In genomic region chr4:138892483-138893386, GRCh38 we compare ENCODE assay signal across 10 cellular contexts.
DNase-seq lines count a peak whose midpoint lies in the region; ATAC-seq, FAIRE-seq and TF ChIP-seq lines count a peak whose summit lies in the region.
"Had no signal": no experiment of that assay in that cellular context is flagged by ENCODE, and none has a peak within 500 bp of the region (broad histone marks: within the 10 kb centered on the region; RNA-seq: fewer than 3 reads in every experiment).

No MANE protein-coding gene starts in this region.

- DNase-seq in GM03348 (ENCODE audit: low spot score) = peak; percentile 60
- DNase-seq in bronchial epithelial cell (ENCODE audit: low read depth) = peak; percentile 63
- no peak for DNase-seq in inferior parietal cortex (ENCODE audit: extremely low spot score)
- DNase-seq in upper lobe of right lung = no peak
- DNase-seq in NCI-H748 (lab: John Stamatoyannopoulos, UW; ENCODE audit: unreplicated experiment) = no peak
- no peak for DNase-seq in NOMO-1 treated with dmso at 0.1 percent for 144 hours (lab: John Stamatoyannopoulos, UW; ENCODE audit: unreplicated experiment)
- DNase-seq: NCI-H2227 treated with DMSO at 0.1 percent for 48 hours had no signal

- no peak for FAIRE-seq in bronchial epithelial cell (lab: Jason Lieb, UNC)

- H3K36me3 ChIP-seq in bronchial epithelial cell (ENCODE audit: control insufficient read depth, insufficient read depth, low read length) (no peaks in the 10 kb centered on the region), upper lobe of right lung (no peaks in the 10 kb centered on the region)

- no peaks in the 10 kb centered on the region for H3K27me3 ChIP-seq in bronchial epithelial cell (ENCODE audit: control insufficient read depth, insufficient read depth, low read length)
- H3K27me3 ChIP-seq in upper lobe of right lung = no peaks in the 10 kb centered on the region

- ATAC-seq in GM18858 (IDR thresholded peaks at IDR 0.05; ENCODE audit: unreplicated experiment) (peak; percentile 56), HG03439 (IDR thresholded peaks at IDR 0.05; ENCODE audit: unreplicated experiment) (peak; percentile 57), upper lobe of right lung (no peak)
- ATAC-seq: esophagus mucosa had no signal

- TF ChIP-seq CTCF in bronchial epithelial cell (IDR thresholded peaks at IDR 0.05; ENCODE audit: insufficient read depth, low read length, severe bottlenecking) (no peak), upper lobe of right lung (IDR thresholded peaks at IDR 0.05) (no peak)

- H3K4me1 ChIP-seq in upper lobe of right lung = no peaks in the 10 kb centered on the region

- intact Hi-C loops in upper lobe of right lung (cut with DNase I) = no loop called here

- no peak overlapping the region for H3K4me3 ChIP-seq in bronchial epithelial cell (ENCODE audit: low read depth, low read length)
- no peak overlapping the region for H3K4me3 ChIP-seq in upper lobe of right lung

- H3K9me3 ChIP-seq in upper lobe of right lung = no peaks in the 10 kb centered on the region

- H3K27ac ChIP-seq in upper lobe of right lung = no peak overlapping the region

Comparison
In these comparisons a context has a peak if more than half of its experiments do, and no peak if none do; other contexts are left out.
1. DNase-seq: peak in GM03348 (single experiment) and bronchial epithelial cell (single experiment); none in inferior parietal cortex (single experiment), upper lobe of right lung (single experiment), NCI-H748 (single experiment) and NOMO-1 treated with dmso at 0.1 percent for 144 hours (single experiment).